In genomic region chr1:32256473-32257226, GRCh38 we compare ENCODE assay signal across 1 cellular context.
TF ChIP-seq lines count a peak whose summit lies in the region.

No MANE protein-coding gene starts in this region.

TF ChIP-seq in HepG2, 621 proteins besides CTCF, POLR2A, EP300 and RAD21:
- no peak for TF ChIP-seq HCFC1 (IDR thresholded peaks at IDR 0.05; ENCODE audit: low read depth, low read length)
TF ChIP-seq in HepG2: peak in this region for 0.
